ENCODE assay signal across 21 cellular contexts in the genomic region with DNA sequence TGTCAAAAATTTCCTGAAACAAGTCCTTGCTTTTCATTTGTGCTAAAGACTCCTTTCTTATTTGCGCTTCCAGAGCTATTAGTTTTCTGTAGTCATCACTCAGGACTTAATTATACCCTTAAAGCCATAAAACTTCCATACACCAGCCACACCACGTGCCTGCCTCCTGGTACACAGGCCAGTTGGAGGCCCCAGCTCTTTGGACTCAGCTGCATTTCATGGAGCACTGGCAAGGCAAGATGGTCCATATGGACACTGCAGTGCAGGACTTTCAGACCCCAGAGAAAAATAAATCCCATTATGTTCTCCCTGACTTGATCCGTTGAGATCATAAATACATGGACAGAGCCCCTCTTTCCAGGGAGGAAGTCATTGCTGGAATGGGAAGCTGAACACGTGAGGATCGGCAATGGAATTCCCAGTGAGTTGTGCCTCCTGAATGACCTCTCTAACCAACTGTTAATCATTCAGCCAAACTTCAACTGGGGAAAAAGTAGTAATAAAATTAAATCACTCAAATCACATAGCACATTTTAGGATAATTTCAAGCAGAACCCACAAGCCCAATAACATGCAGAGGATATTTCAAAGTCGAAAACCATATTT.
DNase-seq lines count a peak whose midpoint lies in the region; ATAC-seq and TF ChIP-seq lines count a peak whose summit lies in the region.
"Had no signal": no experiment of that assay in that cellular context is flagged by ENCODE, and none has a peak within 500 bp of the region (broad histone marks: within the 10 kb centered on the region; RNA-seq: fewer than 3 reads in every experiment).

No MANE protein-coding gene starts in this region.

- H3K4me3 ChIP-seq in Peyer's patch: no peak overlapping the region
- H3K4me3 ChIP-seq: gastrocnemius medialis, lung had no signal

- peaks cover 41% of the 10 kb centered on the region for H3K4me1 Mint-ChIP-seq in mesothelial cell of epicardium
- peaks cover 15% of the 10 kb centered on the region for H3K4me1 Mint-ChIP-seq in activated T-helper 2 cell treated with anti-CD3 and anti-CD28 coated beads, Interferon-gamma antibody, Interleukin-2, Interleukin-4, amounts not matched to agents 10 μg/mL and 5 μg/mL and 100 μg/mL, durations not matched to agents 14 hours and 24 hours and 36 hours (ENCODE audit: low read depth)

- H3K27me3 ChIP-seq in Peyer's patch: no peaks in the 10 kb centered on the region
- H3K27me3 ChIP-seq: gastrocnemius medialis, neutrophil had no signal

- no peak overlapping the region for H3K4me3 Mint-ChIP-seq in mesothelial cell of epicardium
- no peak overlapping the region for H3K4me3 Mint-ChIP-seq in activated T-helper 2 cell treated with anti-CD3 and anti-CD28 coated beads, Interferon-gamma antibody, Interleukin-2, Interleukin-4, amounts not matched to agents 10 μg/mL and 5 μg/mL and 100 μg/mL, durations not matched to agents 14 hours and 24 hours and 36 hours (ENCODE audit: low read depth)
- H3K4me3 Mint-ChIP-seq: activated CD4-positive, alpha-beta T cell treated with anti-CD3 and anti-CD28 coated beads, Interleukin-2, amount 10 ng/mL, durations not matched to agents 24 days and 14 days; activated T-helper 1 cell treated with anti-CD3 and anti-CD28 coated beads, Interleukin-12 subunit alpha, Interleukin-12 subunit beta, Interleukin-2, Interleukin-4 antibody, amounts not matched to agents 30 ng/mL and 10 ng/mL and 1 ng/mL, durations not matched to agents 14 hours and 24 hours and 36 hours; stimulated activated memory B cell treated with anti-CD40 and anti-IgM and Interleukin-4, amounts not matched to agents 10 μg/mL and 1 μg/mL and 100 μg/mL, for 72 hours had no signal

- TF ChIP-seq CTCF in Peyer's patch (IDR thresholded peaks at IDR 0.05) (no peak), mesothelial cell of epicardium (IDR thresholded peaks at IDR 0.05; ENCODE audit: unreplicated experiment) (no peak)

- no peaks in the 10 kb centered on the region for H3K9me3 ChIP-seq in Peyer's patch
- H3K9me3 ChIP-seq: Caco-2, gastrocnemius medialis, neutrophil had no signal

- intact Hi-C loops in activated T-helper 2 cell treated with anti-CD3 and anti-CD28 coated beads, Interferon-gamma antibody, Interleukin-2, Interleukin-4, amounts not matched to agents 10 μg/mL and 5 μg/mL and 100 μg/mL, durations not matched to agents 14 hours and 24 hours and 36 hours (cut with micrococcal nuclease): loop anchor here (5.0 kb wide), 1 partner anchor 396 kb away; no protein-coding TSS in a partner anchor

- TF ChIP-seq POLR2A in Peyer's patch (IDR thresholded peaks at IDR 0.05): no peak

- no peaks in the 10 kb centered on the region for H3K27me3 Mint-ChIP-seq in mesothelial cell of epicardium (ENCODE audit: low read depth)
- peaks cover 2% of the 10 kb centered on the region for H3K27me3 Mint-ChIP-seq in activated T-helper 2 cell treated with anti-CD3 and anti-CD28 coated beads, Interferon-gamma antibody, Interleukin-2, Interleukin-4, amounts not matched to agents 10 μg/mL and 5 μg/mL and 100 μg/mL, durations not matched to agents 14 hours and 24 hours and 36 hours (ENCODE audit: low read depth)

- DNase-seq in EH (ENCODE audit: low read depth) (peak; percentile 25), NCI-H146 (lab: John Stamatoyannopoulos, UW) (peak; percentile 42), Peyer's patch (peak in 2 of 3 donors; percentile 58 to 77), mesothelial cell of epicardium (ENCODE audit: low spot score in 2 of 2, unreplicated experiment in 2 of 2) (no peak), NOMO-1 (lab: John Stamatoyannopoulos, UW; ENCODE audit: unreplicated experiment in 2 of 2) (no peak)
- DNase-seq in activated T-helper 2 cell treated with anti-CD3 and anti-CD28 coated beads, Interferon-gamma antibody, Interleukin-2, Interleukin-4, amounts not matched to agents 10 μg/mL and 5 μg/mL and 100 μg/mL, durations not matched to agents 14 hours and 24 hours and 36 hours (ENCODE audit: low spot score): no peak
- DNase-seq: activated CD4-positive, alpha-beta T cell treated with anti-CD3 and anti-CD28 coated beads, Interleukin-2, amount 10 ng/mL, durations not matched to agents 24 days and 14 days; activated naive CD4-positive, alpha-beta T cell treated with anti-CD3 and anti-CD28 coated beads, Interleukin-2, amount 50 U/mL, for 16 hours; DMS79; gastrocnemius medialis; NCI-H187; T-helper 9 cell; WERI-Rb-1 had no signal

- H3K27ac Mint-ChIP-seq in mesothelial cell of epicardium: peak overlapping the region; percentile 63
- H3K27ac Mint-ChIP-seq in activated T-helper 2 cell treated with anti-CD3 and anti-CD28 coated beads, Interferon-gamma antibody, Interleukin-2, Interleukin-4, amounts not matched to agents 10 μg/mL and 5 μg/mL and 100 μg/mL, durations not matched to agents 14 hours and 24 hours and 36 hours: no peak overlapping the region
- H3K27ac Mint-ChIP-seq: activated CD4-positive, alpha-beta T cell treated with anti-CD3 and anti-CD28 coated beads, Interleukin-2, amount 10 ng/mL, durations not matched to agents 24 days and 14 days; activated T-helper 1 cell treated with anti-CD3 and anti-CD28 coated beads, Interleukin-12 subunit alpha, Interleukin-12 subunit beta, Interleukin-2, Interleukin-4 antibody, amounts not matched to agents 30 ng/mL and 10 ng/mL and 1 ng/mL, durations not matched to agents 14 hours and 24 hours and 36 hours; stimulated activated memory B cell treated with anti-CD40 and anti-IgM and Interleukin-4, amounts not matched to agents 10 μg/mL and 1 μg/mL and 100 μg/mL, for 72 hours had no signal

- H3K36me3 Mint-ChIP-seq in mesothelial cell of epicardium: peaks cover 4% of the 10 kb centered on the region
- H3K36me3 Mint-ChIP-seq in activated T-helper 2 cell treated with anti-CD3 and anti-CD28 coated beads, Interferon-gamma antibody, Interleukin-2, Interleukin-4, amounts not matched to agents 10 μg/mL and 5 μg/mL and 100 μg/mL, durations not matched to agents 14 hours and 24 hours and 36 hours (ENCODE audit: low read depth): no peaks in the 10 kb centered on the region
- H3K36me3 Mint-ChIP-seq: stimulated activated memory B cell treated with anti-CD40 and anti-IgM and Interleukin-4, amounts not matched to agents 10 μg/mL and 1 μg/mL and 100 μg/mL, for 72 hours had no signal

- no peaks in the 10 kb centered on the region for H3K4me1 ChIP-seq in Peyer's patch
- H3K4me1 ChIP-seq: Caco-2, gastrocnemius medialis had no signal

- ATAC-seq in HG03565 (IDR thresholded peaks at IDR 0.05; ENCODE audit: unreplicated experiment): no peak
- ATAC-seq in GM21528 (IDR thresholded peaks at IDR 0.05; ENCODE audit: low FRiP score, unreplicated experiment): no peak
- ATAC-seq: gastrocnemius medialis; stimulated activated memory B cell treated with anti-CD40 and anti-IgM and Interleukin-4, amounts not matched to agents 10 μg/mL and 1 μg/mL and 100 μg/mL, for 72 hours had no signal

- no peaks in the 10 kb centered on the region for H3K36me3 ChIP-seq in Peyer's patch
- H3K36me3 ChIP-seq: gastrocnemius medialis, neutrophil, WERI-Rb-1 had no signal

- H3K9me3 Mint-ChIP-seq in mesothelial cell of epicardium: peaks cover 5% of the 10 kb centered on the region
- peaks cover 4% of the 10 kb centered on the region for H3K9me3 Mint-ChIP-seq in activated T-helper 2 cell treated with anti-CD3 and anti-CD28 coated beads, Interferon-gamma antibody, Interleukin-2, Interleukin-4, amounts not matched to agents 10 μg/mL and 5 μg/mL and 100 μg/mL, durations not matched to agents 14 hours and 24 hours and 36 hours
- H3K9me3 Mint-ChIP-seq: activated T-helper 1 cell treated with anti-CD3 and anti-CD28 coated beads, Interleukin-12 subunit alpha, Interleukin-12 subunit beta, Interleukin-2, Interleukin-4 antibody, amounts not matched to agents 30 ng/mL and 10 ng/mL and 1 ng/mL, durations not matched to agents 14 hours and 24 hours and 36 hours had no signal

- H3K27ac ChIP-seq in Peyer's patch: no peak overlapping the region
- H3K27ac ChIP-seq: gastrocnemius medialis, KMS-11, neutrophil, WERI-Rb-1 had no signal

Comparison
In these comparisons a context has a peak if more than half of its experiments do, and no peak if none do; other contexts are left out.
1. DNase-seq: peak in EH (single experiment), NCI-H146 (single experiment) and Peyer's patch (2 of 3); none in mesothelial cell of epicardium (0 of 2), activated T-helper 2 cell treated with anti-CD3 and anti-CD28 coated beads, Interferon-gamma antibody, Interleukin-2, Interleukin-4, amounts not matched to agents 10 μg/mL and 5 μg/mL and 100 μg/mL, durations not matched to agents 14 hours and 24 hours and 36 hours (single experiment) and NOMO-1 (0 of 2).